In the genomic region with DNA sequence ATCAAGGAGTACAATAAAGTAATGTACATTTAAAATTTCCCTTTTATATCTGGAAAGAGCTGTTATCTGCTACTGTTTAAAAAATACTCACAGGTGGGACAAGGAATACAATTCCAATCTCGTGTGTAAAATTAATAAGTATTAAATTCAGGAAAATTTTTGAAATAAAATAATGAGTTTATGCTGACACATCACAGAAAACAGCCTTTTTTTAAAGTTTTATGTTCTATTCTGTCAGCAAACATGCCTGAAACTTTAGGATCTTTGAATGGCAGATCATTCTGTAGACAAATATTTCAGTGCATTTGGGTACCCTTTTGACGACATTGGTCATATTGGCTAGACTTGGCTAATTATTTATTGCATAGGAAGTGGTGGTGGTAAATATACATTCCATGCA, we compare ENCODE assay signal across 29 cellular contexts.
"Had no signal": no experiment of that assay in that cellular context is flagged by ENCODE, and none has a peak within 500 bp of the region (broad histone marks: within the 10 kb centered on the region; RNA-seq: fewer than 3 reads in every experiment).

No MANE protein-coding gene starts in this region.

- H3K9me3 Mint-ChIP-seq: stimulated activated memory B cell treated with anti-CD40 and anti-IgM and Interleukin-4, amounts not matched to agents 10 μg/mL and 1 μg/mL and 100 μg/mL, for 72 hours; stimulated activated naive B cell treated with anti-CD40 and anti-IgM and Interleukin-4, amounts not matched to agents 10 μg/mL and 1 μg/mL and 100 μg/mL, for 72 hours; stimulated activated naive CD8-positive, alpha-beta T cell treated with anti-CD3 and anti-CD28 coated beads, Interleukin-15, amount 100 ng/mL, for 72 hours; stimulated activated naive CD8-positive, alpha-beta T cell treated with anti-CD3 and anti-CD28 coated beads, Interleukin-15, Interleukin-2, amounts not matched to agents 100 ng/mL and 50 ng/mL, for 24 hours; type B pancreatic cell had no signal

- H3K36me3 Mint-ChIP-seq: stimulated activated effector memory CD8-positive, alpha-beta T cell treated with anti-CD3 and anti-CD28 coated beads, Interleukin-12 subunit alpha, Interleukin-12 subunit beta, amount 100 ng/mL, for 72 hours; stimulated activated memory B cell treated with anti-CD40 and anti-IgM and Interleukin-4, amounts not matched to agents 10 μg/mL and 1 μg/mL and 100 μg/mL, for 72 hours; stimulated activated naive B cell treated with anti-CD40 and anti-IgM and Interleukin-4, amounts not matched to agents 10 μg/mL and 1 μg/mL and 100 μg/mL, for 72 hours; type B pancreatic cell had no signal

- H3K9me3 ChIP-seq: stomach, suprapubic skin, testis, thoracic aorta, thyroid gland, tibial artery, tibial nerve, transverse colon, upper lobe of left lung, upper lobe of right lung, uterus, vagina had no signal

- H3K4me3 ChIP-seq: stomach, suprapubic skin, testis, thoracic aorta, thyroid gland, tibial artery, tibial nerve, transverse colon, upper lobe of left lung, upper lobe of right lung, uterus, vagina had no signal

- DNase-seq: stimulated activated CD4-positive, alpha-beta T cell treated with anti-CD3 and anti-CD28 coated beads, Interleukin-2, amount 100 ng/mL, for 48 hours; stimulated activated CD4-positive, alpha-beta T cell treated with anti-CD3 and anti-CD28 coated beads, Interleukin-4, amount 100 ng/mL, for 1 hour; stimulated activated CD4-positive, alpha-beta T cell treated with anti-CD3 and anti-CD28 coated beads, Interleukin-4, amount 100 ng/mL, for 24 hours; stimulated activated CD4-positive, alpha-beta T cell treated with anti-CD3 and anti-CD28 coated beads, Interleukin-4, amount 100 ng/mL, for 4 hours; stimulated activated CD8-positive, alpha-beta memory T cell treated with anti-CD3 and anti-CD28 coated beads, Interleukin-4, amount 100 ng/mL, for 48 hours; stimulated activated naive B cell treated with anti-CD40 and anti-IgM and Interleukin-4, amounts not matched to agents 10 μg/mL and 1 μg/mL and 100 μg/mL, for 72 hours; stimulated activated naive CD4-positive, alpha-beta T cell; stimulated activated naive CD4-positive, alpha-beta T cell treated with Interleukin-2 at 50 U/mL for 16 hours; stimulated activated naive CD8-positive, alpha-beta T cell treated with anti-CD3 and anti-CD28 coated beads, Interleukin-15, amount 100 ng/mL, for 72 hours; stimulated activated naive CD8-positive, alpha-beta T cell treated with anti-CD3 and anti-CD28 coated beads, Interleukin-15, Interleukin-2, amounts not matched to agents 100 U/mL and 50 U/mL, for 24 hours; stomach; substantia nigra; testis; thyroid gland; tibial artery; transverse colon; trophoblast cell; upper lobe of left lung; upper lobe of right lung; uterus had no signal

- H3K27me3 ChIP-seq: stomach, suprapubic skin, testis, thyroid gland, tibial artery, tibial nerve, transverse colon, upper lobe of left lung, upper lobe of right lung, uterus, vagina had no signal

- H3K27ac ChIP-seq: stomach, suprapubic skin, testis, thoracic aorta, thyroid gland, tibial artery, tibial nerve, transverse colon, upper lobe of left lung, upper lobe of right lung, uterus, vagina had no signal

- H3K4me1 Mint-ChIP-seq: stimulated activated effector memory CD8-positive, alpha-beta T cell treated with anti-CD3 and anti-CD28 coated beads, Interleukin-12 subunit alpha, Interleukin-12 subunit beta, amount 100 ng/mL, for 72 hours; stimulated activated memory B cell treated with anti-CD40 and anti-IgM and Interleukin-4, amounts not matched to agents 10 μg/mL and 1 μg/mL and 100 μg/mL, for 72 hours; stimulated activated naive B cell treated with anti-CD40 and anti-IgM and Interleukin-4, amounts not matched to agents 10 μg/mL and 1 μg/mL and 100 μg/mL, for 72 hours; stimulated activated naive CD8-positive, alpha-beta T cell treated with anti-CD3 and anti-CD28 coated beads, Interleukin-15, amount 100 ng/mL, for 72 hours had no signal

- H3K4me1 ChIP-seq: stomach, suprapubic skin, testis, tibial artery, tibial nerve, transverse colon, upper lobe of left lung, upper lobe of right lung, uterus, vagina had no signal

- H3K4me3 Mint-ChIP-seq: stimulated activated effector memory CD8-positive, alpha-beta T cell treated with anti-CD3 and anti-CD28 coated beads, Interleukin-12 subunit alpha, Interleukin-12 subunit beta, amount 100 ng/mL, for 72 hours; stimulated activated memory B cell treated with anti-CD40 and anti-IgM and Interleukin-4, amounts not matched to agents 10 μg/mL and 1 μg/mL and 100 μg/mL, for 72 hours; stimulated activated naive B cell treated with anti-CD40 and anti-IgM and Interleukin-4, amounts not matched to agents 10 μg/mL and 1 μg/mL and 100 μg/mL, for 72 hours; stimulated activated naive CD8-positive, alpha-beta T cell treated with anti-CD3 and anti-CD28 coated beads, Interleukin-15, amount 100 ng/mL, for 72 hours; stimulated activated naive CD8-positive, alpha-beta T cell treated with anti-CD3 and anti-CD28 coated beads, Interleukin-15, Interleukin-2, amounts not matched to agents 100 ng/mL and 50 ng/mL, for 24 hours; type B pancreatic cell had no signal

- H3K27ac Mint-ChIP-seq: stimulated activated effector memory CD8-positive, alpha-beta T cell treated with anti-CD3 and anti-CD28 coated beads, Interleukin-12 subunit alpha, Interleukin-12 subunit beta, amount 100 ng/mL, for 72 hours; stimulated activated memory B cell treated with anti-CD40 and anti-IgM and Interleukin-4, amounts not matched to agents 10 μg/mL and 1 μg/mL and 100 μg/mL, for 72 hours; stimulated activated naive B cell treated with anti-CD40 and anti-IgM and Interleukin-4, amounts not matched to agents 10 μg/mL and 1 μg/mL and 100 μg/mL, for 72 hours; stimulated activated naive CD8-positive, alpha-beta T cell treated with anti-CD3 and anti-CD28 coated beads, Interleukin-15, amount 100 ng/mL, for 72 hours; stimulated activated naive CD8-positive, alpha-beta T cell treated with anti-CD3 and anti-CD28 coated beads, Interleukin-15, Interleukin-2, amounts not matched to agents 100 ng/mL and 50 ng/mL, for 24 hours; type B pancreatic cell had no signal

- ATAC-seq: stimulated activated effector memory CD8-positive, alpha-beta T cell treated with anti-CD3 and anti-CD28 coated beads, Interleukin-12 subunit alpha, Interleukin-12 subunit beta, amount 100 ng/mL, for 72 hours; stimulated activated memory B cell treated with anti-CD40 and anti-IgM and Interleukin-4, amounts not matched to agents 10 μg/mL and 1 μg/mL and 100 μg/mL, for 72 hours; stimulated activated naive B cell treated with anti-CD40 and anti-IgM and Interleukin-4, amounts not matched to agents 10 μg/mL and 1 μg/mL and 100 μg/mL, for 72 hours; stimulated activated naive CD8-positive, alpha-beta T cell treated with anti-CD3 and anti-CD28 coated beads, Interleukin-15, amount 100 ng/mL, for 72 hours; stimulated activated naive CD8-positive, alpha-beta T cell treated with anti-CD3 and anti-CD28 coated beads, Interleukin-15, Interleukin-2, amounts not matched to agents 100 U/mL and 50 U/mL, for 24 hours; upper lobe of right lung had no signal

- FAIRE-seq: urothelium cell line had no signal

- H3K27me3 Mint-ChIP-seq: stimulated activated memory B cell treated with anti-CD40 and anti-IgM and Interleukin-4, amounts not matched to agents 10 μg/mL and 1 μg/mL and 100 μg/mL, for 72 hours; stimulated activated naive B cell treated with anti-CD40 and anti-IgM and Interleukin-4, amounts not matched to agents 10 μg/mL and 1 μg/mL and 100 μg/mL, for 72 hours; stimulated activated naive CD8-positive, alpha-beta T cell treated with anti-CD3 and anti-CD28 coated beads, Interleukin-15, amount 100 ng/mL, for 72 hours; stimulated activated naive CD8-positive, alpha-beta T cell treated with anti-CD3 and anti-CD28 coated beads, Interleukin-15, Interleukin-2, amounts not matched to agents 100 ng/mL and 50 ng/mL, for 24 hours; type B pancreatic cell had no signal

- H3K36me3 ChIP-seq: stomach, suprapubic skin, thoracic aorta, thyroid gland, tibial artery, tibial nerve, transverse colon, upper lobe of left lung, upper lobe of right lung, uterus, vagina had no signal
